Comparison of ENCODE assay signal across 2 cellular contexts in genomic region chr1:151800830-151801229, GRCh38.
TF ChIP-seq lines count a peak whose summit lies in the region.

No MANE protein-coding gene starts in this region.

TF ChIP-seq in HEK293, 187 proteins besides CTCF, POLR2A, EP300 and RAD21:
- TF ChIP-seq BCL11A (tag by site-specific recombination; IDR thresholded peaks at IDR 0.05; ENCODE audit: low read depth) (peak; percentile 57; the same call in 1 of the 2 replicates), BCL11B (tag by site-specific recombination; IDR thresholded peaks at IDR 0.05; ENCODE audit: low read depth) (peak; percentile 67; the same call in 1 of the 2 replicates), ZNF677 (tag by site-specific recombination; IDR thresholded peaks at IDR 0.05) (no peak)

TF ChIP-seq in K562, 482 proteins besides CTCF, POLR2A, EP300 and RAD21:
- TF ChIP-seq BCOR (IDR thresholded peaks at IDR 0.05) (no peak), NR2C2 (CRISPR knock-in tag; IDR thresholded peaks at IDR 0.05) (no peak), NR2C2 (tag; IDR thresholded peaks at IDR 0.05) (peak; percentile 64), ZNF431 (CRISPR knock-in tag; IDR thresholded peaks at IDR 0.05) (no peak), NR2C1 (IDR thresholded peaks at IDR 0.05) (peak; percentile 47), NR2C1 (tag; IDR thresholded peaks at IDR 0.05) (peak; percentile 59; the same call in 1 of the 2 replicates)
- TF ChIP-seq, protein P1, sequence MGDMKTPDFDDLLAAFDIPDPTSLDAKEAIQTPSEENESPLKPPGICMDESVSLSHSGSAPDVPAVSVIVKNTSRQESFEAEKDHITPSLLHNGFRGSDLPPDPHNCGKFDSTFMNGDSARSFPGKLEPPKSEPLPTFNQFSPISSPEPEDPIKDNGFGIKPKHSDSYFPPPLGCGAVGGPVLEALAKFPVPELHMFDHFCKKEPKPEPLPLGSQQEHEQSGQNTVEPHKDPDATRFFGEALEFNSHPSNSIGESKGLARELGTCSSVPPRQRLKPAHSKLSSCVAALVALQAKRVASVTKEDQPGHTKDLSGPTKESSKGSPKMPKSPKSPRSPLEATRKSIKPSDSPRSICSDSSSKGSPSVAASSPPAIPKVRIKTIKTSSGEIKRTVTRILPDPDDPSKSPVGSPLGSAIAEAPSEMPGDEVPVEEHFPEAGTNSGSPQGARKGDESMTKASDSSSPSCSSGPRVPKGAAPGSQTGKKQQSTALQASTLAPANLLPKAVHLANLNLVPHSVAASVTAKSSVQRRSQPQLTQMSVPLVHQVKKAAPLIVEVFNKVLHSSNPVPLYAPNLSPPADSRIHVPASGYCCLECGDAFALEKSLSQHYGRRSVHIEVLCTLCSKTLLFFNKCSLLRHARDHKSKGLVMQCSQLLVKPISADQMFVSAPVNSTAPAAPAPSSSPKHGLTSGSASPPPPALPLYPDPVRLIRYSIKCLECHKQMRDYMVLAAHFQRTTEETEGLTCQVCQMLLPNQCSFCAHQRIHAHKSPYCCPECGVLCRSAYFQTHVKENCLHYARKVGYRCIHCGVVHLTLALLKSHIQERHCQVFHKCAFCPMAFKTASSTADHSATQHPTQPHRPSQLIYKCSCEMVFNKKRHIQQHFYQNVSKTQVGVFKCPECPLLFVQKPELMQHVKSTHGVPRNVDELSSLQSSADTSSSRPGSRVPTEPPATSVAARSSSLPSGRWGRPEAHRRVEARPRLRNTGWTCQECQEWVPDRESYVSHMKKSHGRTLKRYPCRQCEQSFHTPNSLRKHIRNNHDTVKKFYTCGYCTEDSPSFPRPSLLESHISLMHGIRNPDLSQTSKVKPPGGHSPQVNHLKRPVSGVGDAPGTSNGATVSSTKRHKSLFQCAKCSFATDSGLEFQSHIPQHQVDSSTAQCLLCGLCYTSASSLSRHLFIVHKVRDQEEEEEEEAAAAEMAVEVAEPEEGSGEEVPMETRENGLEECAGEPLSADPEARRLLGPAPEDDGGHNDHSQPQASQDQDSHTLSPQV (IDR thresholded peaks at IDR 0.05), result no peak
